14 cellular contexts compared by ENCODE assay signal in genomic region chr12:14883663-14884062, GRCh38. TPM values are rescaled to one million over a fixed set of nuclear protein-coding genes. Genes with fewer than 3 reads are reported as not detected.
DNase-seq lines count a peak whose midpoint lies in the region; ATAC-seq and TF ChIP-seq lines count a peak whose summit lies in the region.
"Had no signal": no experiment of that assay in that cellular context is flagged by ENCODE, and none has a peak within 500 bp of the region (broad histone marks: within the 10 kb centered on the region; RNA-seq: fewer than 3 reads in every experiment).

No MANE protein-coding gene starts in this region.

- CTCF ChIA-PET in activated naive CD4-positive, alpha-beta T cell treated with anti-CD3 and anti-CD28 coated beads, Interleukin-2, amount 10 ng/mL, durations not matched to agents 7 days and 5 days (lab: Charles Lee), result interaction anchor here (0.7 to 1.0 kb wide), 2 partner anchors 13 to 108 kb away, joined by 3 to 4 read pairs; no protein-coding TSS in a partner anchor

- H3K4me3 ChIP-seq in muscle layer of colon (ENCODE audit: low read depth in 1 of 2, low read length in 2 of 2), result peak overlapping the region in 1 of 2 donors; percentile 40
- H3K4me3 ChIP-seq in upper lobe of left lung, result peak overlapping the region in 3 of 4 donors; percentile 25 to 38 (median 31)
- H3K4me3 ChIP-seq: cardiac muscle cell had no signal

- TF ChIP-seq POLR2A in upper lobe of left lung (IDR thresholded peaks at IDR 0.05), result no peak

- 73 to 78% methylated on average over 10 of the region's 10 CpGs for whole genome bisulfite sequencing in upper lobe of left lung, 2 donors

- no peak overlapping the region for H3K27ac Mint-ChIP-seq in type B pancreatic cell
- H3K27ac Mint-ChIP-seq in activated naive CD4-positive, alpha-beta T cell treated with anti-CD3 and anti-CD28 coated beads, Interleukin-2, amount 10 ng/mL, durations not matched to agents 7 days and 5 days, result no peak overlapping the region
- H3K27ac Mint-ChIP-seq: progenitor cell of endocrine pancreas; stimulated activated memory B cell treated with anti-CD40 and anti-IgM and Interleukin-4, amounts not matched to agents 10 μg/mL and 1 μg/mL and 100 μg/mL, for 72 hours had no signal

- TF ChIP-seq CTCF in upper lobe of left lung (IDR thresholded peaks at IDR 0.05) (no peak), type B pancreatic cell (conservative IDR thresholded peaks at IDR 0.05) (no peak)

- no peak for TF ChIP-seq EP300 in upper lobe of left lung (IDR thresholded peaks at IDR 0.05)

- H3K27me3 ChIP-seq in muscle layer of colon (ENCODE audit: control insufficient read depth in 1 of 2, insufficient read depth in 2 of 2, low read length in 2 of 2) (no peaks in the 10 kb centered on the region), upper lobe of left lung (no peaks in the 10 kb centered on the region)
- H3K27me3 ChIP-seq: cardiac muscle cell had no signal

- H3K4me1 Mint-ChIP-seq in type B pancreatic cell (ENCODE audit: unreplicated experiment), result peaks cover 18% of the 10 kb centered on the region
- H3K4me1 Mint-ChIP-seq in activated naive CD4-positive, alpha-beta T cell treated with anti-CD3 and anti-CD28 coated beads, Interleukin-2, amount 10 ng/mL, durations not matched to agents 7 days and 5 days, result peaks cover 27% of the 10 kb centered on the region

- H3K4me1 ChIP-seq in muscle layer of colon (ENCODE audit: insufficient read depth, low read length) (peaks cover 18% of the 10 kb centered on the region), upper lobe of left lung (peaks cover 13 to 19% (median 18%) of the 10 kb centered on the region in 4 donors)

- H3K9me3 ChIP-seq in muscle layer of colon (ENCODE audit: low read length) (no peaks in the 10 kb centered on the region), upper lobe of left lung (no peaks in the 10 kb centered on the region)

- peaks cover 7% of the 10 kb centered on the region for H3K27me3 Mint-ChIP-seq in type B pancreatic cell
- H3K27me3 Mint-ChIP-seq in activated naive CD4-positive, alpha-beta T cell treated with anti-CD3 and anti-CD28 coated beads, Interleukin-2, amount 10 ng/mL, durations not matched to agents 7 days and 5 days, result peaks cover 33% of the 10 kb centered on the region

- H3K36me3 Mint-ChIP-seq in type B pancreatic cell, result peaks cover 12% of the 10 kb centered on the region
- H3K36me3 Mint-ChIP-seq in activated naive CD4-positive, alpha-beta T cell treated with anti-CD3 and anti-CD28 coated beads, Interleukin-2, amount 10 ng/mL, durations not matched to agents 7 days and 5 days, result peaks cover 8% of the 10 kb centered on the region

- H3K9me3 Mint-ChIP-seq in type B pancreatic cell, result peaks cover 6% of the 10 kb centered on the region
- peaks cover 3% of the 10 kb centered on the region for H3K9me3 Mint-ChIP-seq in activated naive CD4-positive, alpha-beta T cell treated with anti-CD3 and anti-CD28 coated beads, Interleukin-2, amount 10 ng/mL, durations not matched to agents 7 days and 5 days
- H3K9me3 Mint-ChIP-seq: CD8-positive, alpha-beta memory T cell had no signal

- H3K27ac ChIP-seq in muscle layer of colon (ENCODE audit: low read depth, low read length) (peak overlapping the region; percentile 76), upper lobe of left lung (peak overlapping the region; percentile 36 to 78 (median 70))
- H3K27ac ChIP-seq: cardiac muscle cell had no signal

- ATAC-seq in upper lobe of left lung (ENCODE audit: low FRiP score in 2 of 2), result no peak
- ATAC-seq in GM18502 (IDR thresholded peaks at IDR 0.05; ENCODE audit: poor library complexity, unreplicated experiment), result no peak

- DNase-seq in NCI-H2171 (lab: John Stamatoyannopoulos, UW), result peak; percentile 72
- DNase-seq in cerebellar cortex (ENCODE audit: low spot score), result peak; percentile 88
- no peak for DNase-seq in upper lobe of left lung
- DNase-seq in type B pancreatic cell (ENCODE audit: extremely low spot score, unreplicated experiment), result no peak
- no peak for DNase-seq in activated naive CD4-positive, alpha-beta T cell treated with anti-CD3 and anti-CD28 coated beads, Interleukin-2, amount 10 ng/mL, durations not matched to agents 7 days and 5 days
- DNase-seq: activated CD8-positive, alpha-beta memory T cell treated with anti-CD3 and anti-CD28 coated beads for 24 hours; CD8-positive, alpha-beta memory T cell; midbrain had no signal

- peaks cover 14% of the 10 kb centered on the region for H3K36me3 ChIP-seq in muscle layer of colon (ENCODE audit: insufficient read depth, low read length)
- H3K36me3 ChIP-seq in upper lobe of left lung, result no peaks in the 10 kb centered on the region
- H3K36me3 ChIP-seq: cardiac muscle cell had no signal

- no peak overlapping the region for H3K4me3 Mint-ChIP-seq in type B pancreatic cell
- H3K4me3 Mint-ChIP-seq in activated naive CD4-positive, alpha-beta T cell treated with anti-CD3 and anti-CD28 coated beads, Interleukin-2, amount 10 ng/mL, durations not matched to agents 7 days and 5 days, result no peak overlapping the region

- no peak overlapping the region for H3K9ac ChIP-seq in muscle layer of colon (ENCODE audit: low read length)

RNA-seq across cellular contexts. Expression of gene MGP, which starts 2.0 kb away (rescaled TPM):
- total RNA-seq in upper lobe of left lung, result 100 to 1,000 TPM in 5 of 6 donors, 10 to 100 TPM in 1; 47.1 to 660 (median 286) TPM
- 5.4 and 41.1 TPM in 2 replicates for total RNA-seq in type B pancreatic cell (ENCODE audit: low replicate concordance)
- total RNA-seq: cardiac muscle cell; CD8-positive, alpha-beta memory T cell; NCI-H460; progenitor cell of endocrine pancreas had no signal

RNA-seq across cellular contexts. Expression of gene ART4, which starts 40.3 kb away (rescaled TPM):
- 1 to 10 TPM in 4 of 6 donors, under 1 TPM in 2; 0.55 to 5.8 (median 2.1) TPM for total RNA-seq in upper lobe of left lung
- total RNA-seq in type B pancreatic cell (ENCODE audit: low replicate concordance), result 0.22 and 0.81 TPM in 2 replicates
- total RNA-seq: cardiac muscle cell; CD8-positive, alpha-beta memory T cell; NCI-H460 had no signal

RNA-seq across cellular contexts. Expression of gene ERP27, which starts 54.7 kb away (rescaled TPM):
- total RNA-seq in upper lobe of left lung (10 to 100 TPM in 1 of 6 donors, 1 to 10 TPM in 4, not detected in 1; 1.2 to 25.0 (median 9.3) TPM), type B pancreatic cell (ENCODE audit: low replicate concordance) (12.4 and 42.3 TPM in 2 replicates)
- total RNA-seq: cardiac muscle cell, NCI-H460 had no signal

Comparison
In these comparisons a context has a peak if more than half of its experiments do, and no peak if none do; other contexts are left out.
1. DNase-seq: peak in NCI-H2171 (single experiment) and cerebellar cortex (single experiment); none in upper lobe of left lung (0 of 2), type B pancreatic cell (single experiment) and activated naive CD4-positive, alpha-beta T cell treated with anti-CD3 and anti-CD28 coated beads, Interleukin-2, amount 10 ng/mL, durations not matched to agents 7 days and 5 days (single experiment).